Comparison of ENCODE assay signal across 15 cellular contexts in genomic region chr3:195128255-195129071, GRCh38.
DNase-seq lines count a peak whose midpoint lies in the region; ATAC-seq and TF ChIP-seq lines count a peak whose summit lies in the region.
"Had no signal": no experiment of that assay in that cellular context is flagged by ENCODE, and none has a peak within 500 bp of the region (broad histone marks: within the 10 kb centered on the region; RNA-seq: fewer than 3 reads in every experiment).

No MANE protein-coding gene starts in this region.

- no peak overlapping the region for H3K4me3 Mint-ChIP-seq in activated CD4-positive, alpha-beta T cell treated with anti-CD3 and anti-CD28 coated beads, Interleukin-2, amount 10 ng/mL, durations not matched to agents 7 days and 5 days
- H3K4me3 Mint-ChIP-seq in osteocyte (ENCODE audit: unreplicated experiment): no peak overlapping the region
- H3K4me3 Mint-ChIP-seq: dendritic cell treated with granulocyte-macrophage colony-stimulating factor and Interleukin-4, amounts not matched to agents 40 ng/mL and 50 ng/mL, for 4 days had no signal

- no peak overlapping the region for H3K4me3 ChIP-seq in cardiac fibroblast (replicated peaks in 1 of 2; ENCODE audit: low read depth in 2 of 2, low read length in 2 of 2)
- H3K4me3 ChIP-seq: psoas muscle had no signal

- peaks cover 26% of the 10 kb centered on the region for H3K4me1 Mint-ChIP-seq in activated CD4-positive, alpha-beta T cell treated with anti-CD3 and anti-CD28 coated beads, Interleukin-2, amount 10 ng/mL, durations not matched to agents 7 days and 5 days
- H3K4me1 Mint-ChIP-seq in osteocyte (ENCODE audit: unreplicated experiment): peaks cover 23% of the 10 kb centered on the region

- peaks cover 2% of the 10 kb centered on the region for H3K9me3 Mint-ChIP-seq in activated CD4-positive, alpha-beta T cell treated with anti-CD3 and anti-CD28 coated beads, Interleukin-2, amount 10 ng/mL, durations not matched to agents 7 days and 5 days
- no peaks in the 10 kb centered on the region for H3K9me3 Mint-ChIP-seq in osteocyte (ENCODE audit: unreplicated experiment)
- H3K9me3 Mint-ChIP-seq: dendritic cell treated with granulocyte-macrophage colony-stimulating factor and Interleukin-4, amounts not matched to agents 40 ng/mL and 50 ng/mL, for 4 days had no signal

- POLR2A ChIA-PET in activated CD4-positive, alpha-beta T cell treated with anti-CD3 and anti-CD28 coated beads, Interleukin-2, amount 10 ng/mL, durations not matched to agents 7 days and 5 days (lab: Charles Lee): no interaction called here

- H3K27me3 Mint-ChIP-seq in activated CD4-positive, alpha-beta T cell treated with anti-CD3 and anti-CD28 coated beads, Interleukin-2, amount 10 ng/mL, durations not matched to agents 7 days and 5 days: no peaks in the 10 kb centered on the region
- no peaks in the 10 kb centered on the region for H3K27me3 Mint-ChIP-seq in osteocyte (ENCODE audit: unreplicated experiment)
- H3K27me3 Mint-ChIP-seq: dendritic cell treated with granulocyte-macrophage colony-stimulating factor and Interleukin-4, amounts not matched to agents 40 ng/mL and 50 ng/mL, for 4 days had no signal

- ATAC-seq in HG02973 (IDR thresholded peaks at IDR 0.05; ENCODE audit: unreplicated experiment) (no peak), GM19467 (IDR thresholded peaks at IDR 0.05; ENCODE audit: unreplicated experiment) (no peak)
- ATAC-seq: HCT116, psoas muscle had no signal

- no peaks in the 10 kb centered on the region for H3K36me3 Mint-ChIP-seq in activated CD4-positive, alpha-beta T cell treated with anti-CD3 and anti-CD28 coated beads, Interleukin-2, amount 10 ng/mL, durations not matched to agents 7 days and 5 days (ENCODE audit: low read depth)
- H3K36me3 Mint-ChIP-seq in osteocyte (ENCODE audit: unreplicated experiment): no peaks in the 10 kb centered on the region

- CTCF ChIA-PET in activated CD4-positive, alpha-beta T cell treated with anti-CD3 and anti-CD28 coated beads, Interleukin-2, amount 10 ng/mL, durations not matched to agents 7 days and 5 days (lab: Charles Lee): interaction anchor here (0.8 to 1.6 kb wide), 3 partner anchors 22 to 446 kb away, joined by 3 to 5 read pairs (median 4); no protein-coding TSS in a partner anchor

- TF ChIP-seq CTCF in cardiac fibroblast (IDR thresholded peaks at IDR 0.05; ENCODE audit: low read depth, low read length): no peak
- TF ChIP-seq CTCF in osteocyte (IDR thresholded peaks at IDR 0.05): no peak

- H3K27ac Mint-ChIP-seq in activated CD4-positive, alpha-beta T cell treated with anti-CD3 and anti-CD28 coated beads, Interleukin-2, amount 10 ng/mL, durations not matched to agents 7 days and 5 days: peak overlapping the region; percentile 76
- peak overlapping the region; percentile 24 for H3K27ac Mint-ChIP-seq in osteocyte (ENCODE audit: unreplicated experiment)
- H3K27ac Mint-ChIP-seq: dendritic cell treated with granulocyte-macrophage colony-stimulating factor and Interleukin-4, amounts not matched to agents 40 ng/mL and 50 ng/mL, for 4 days had no signal

- no peak for DNase-seq in activated CD4-positive, alpha-beta T cell treated with anti-CD3 and anti-CD28 coated beads, Interleukin-2, amount 10 ng/mL, durations not matched to agents 7 days and 5 days
- DNase-seq in activated CD4-positive, alpha-beta T cell treated with anti-CD3 and anti-CD28 coated beads, Interleukin-2, amount 50 U/mL, for 48 hours: no peak
- DNase-seq in OCI-M1 (lab: John Stamatoyannopoulos, UW): peak; percentile 15
- peak; percentile 51 to 77 for DNase-seq in cardiac fibroblast (ENCODE audit: low read depth in 2 of 2)
- no peak for DNase-seq in osteocyte (ENCODE audit: extremely low spot score, unreplicated experiment)
- DNase-seq in DMS79 (lab: John Stamatoyannopoulos, UW): no peak
- DNase-seq: activated CD4-positive, alpha-beta T cell treated with anti-CD3 and anti-CD28 coated beads for 48 hours; foreskin melanocyte; NCI-H1092; NCI-H226; psoas muscle had no signal

Comparison
In these comparisons a context has a peak if more than half of its experiments do, and no peak if none do; other contexts are left out.
1. DNase-seq: peak in OCI-M1 (single experiment) and cardiac fibroblast (2 of 2); none in activated CD4-positive, alpha-beta T cell treated with anti-CD3 and anti-CD28 coated beads, Interleukin-2, amount 10 ng/mL, durations not matched to agents 7 days and 5 days (single experiment), activated CD4-positive, alpha-beta T cell treated with anti-CD3 and anti-CD28 coated beads, Interleukin-2, amount 50 U/mL, for 48 hours (0 of 2), osteocyte (single experiment) and DMS79 (single experiment).